ENCODE assay signal across 1 cellular context in genomic region chr10:63132651-63133055, GRCh38.
TF ChIP-seq lines count a peak whose summit lies in the region.

No MANE protein-coding gene starts in this region.

TF ChIP-seq in A549, 52 proteins besides CTCF, POLR2A, EP300 and RAD21 (continued from another document):
- TF ChIP-seq ELK1 (IDR thresholded peaks at IDR 0.05; ENCODE audit: low read depth, low read length): no peak
- no peak for TF ChIP-seq PBX3 (IDR thresholded peaks at IDR 0.05)
- no peak for TF ChIP-seq REST (IDR thresholded peaks at IDR 0.05)
- TF ChIP-seq RCOR1 (IDR thresholded peaks at IDR 0.05; ENCODE audit: low read depth, low read length): no peak
- no peak for TF ChIP-seq HMGXB4 (CRISPR knock-in tag; IDR thresholded peaks at IDR 0.05; ENCODE audit: borderline replicate concordance)
- no peak for TF ChIP-seq PHF8 (IDR thresholded peaks at IDR 0.05; ENCODE audit: borderline replicate concordance, low read depth)
- TF ChIP-seq MYC (IDR thresholded peaks at IDR 0.05; ENCODE audit: borderline replicate concordance, low read length): no peak
- no peak for TF ChIP-seq CHD2 (IDR thresholded peaks at IDR 0.05; ENCODE audit: low read length, partially characterized antibody)
- TF ChIP-seq EHF (CRISPR knock-in tag; IDR thresholded peaks at IDR 0.05): no peak
- no peak for TF ChIP-seq HDAC2 (IDR thresholded peaks at IDR 0.05)
- no peak for TF ChIP-seq JUN (IDR thresholded peaks at IDR 0.05)
- 0 out of 2 replicates have a peak, but pooled peaks have one; percentile 19 for TF ChIP-seq HOXB5 (CRISPR knock-in tag; IDR thresholded peaks at IDR 0.05)
